31 cellular contexts compared by ENCODE assay signal in the genomic region with DNA sequence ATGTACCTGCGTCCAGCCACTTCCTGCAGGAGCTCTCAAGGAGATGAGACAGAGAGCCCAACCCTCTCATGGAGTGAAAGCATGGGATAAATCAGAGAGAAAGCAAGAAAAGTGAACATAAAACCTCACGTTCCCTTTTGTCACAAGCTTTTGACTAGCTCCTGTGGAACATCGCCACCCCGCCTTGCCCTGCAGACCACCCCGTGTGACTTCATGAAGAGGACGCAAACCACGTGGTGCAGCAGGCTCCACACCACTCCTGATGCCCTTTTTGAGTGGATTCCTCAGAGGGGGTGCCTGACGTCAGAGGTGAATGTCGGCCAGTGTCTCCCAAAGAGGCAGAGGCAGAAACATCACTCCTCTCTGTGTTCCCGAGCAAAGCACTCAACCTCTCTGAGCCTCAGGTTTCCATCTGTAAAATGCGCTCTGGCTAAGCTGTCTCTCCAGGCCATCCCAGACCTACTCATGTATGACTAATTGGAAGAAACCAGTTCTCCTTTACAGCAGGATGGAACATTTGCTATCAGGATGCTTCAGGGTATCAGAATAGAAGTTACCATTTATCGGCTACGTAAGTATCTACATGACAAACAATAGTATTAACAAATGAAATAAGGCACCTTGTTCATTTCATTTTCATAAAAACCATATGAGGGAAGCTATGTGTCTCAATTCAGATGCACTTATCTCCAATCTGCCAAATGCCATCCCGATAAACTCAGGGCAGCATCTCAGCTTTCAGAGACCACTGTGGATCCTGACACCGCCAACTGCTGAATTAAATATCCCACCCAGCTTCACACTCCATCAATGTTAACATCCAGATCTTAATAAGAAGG. TPM values are rescaled to one million over a fixed set of nuclear protein-coding genes. Genes with fewer than 3 reads are reported as not detected.
DNase-seq lines count a peak whose midpoint lies in the region; ATAC-seq and TF ChIP-seq lines count a peak whose summit lies in the region.
"Had no signal": no experiment of that assay in that cellular context is flagged by ENCODE, and none has a peak within 500 bp of the region (broad histone marks: within the 10 kb centered on the region; RNA-seq: fewer than 3 reads in every experiment).

No MANE protein-coding gene starts in this region.

- intact Hi-C loops in Right ventricle myocardium superior (cut with DNase I): no loop called here

- H3K4me3 ChIP-seq in right atrium auricular region (no peak overlapping the region), coronary artery (no peak overlapping the region), trophoblast cell (ENCODE audit: low read depth, low read length) (no peak overlapping the region)
- H3K4me3 ChIP-seq: hepatocyte, upper lobe of right lung had no signal

- H3K23ac ChIP-seq in trophoblast cell (ENCODE audit: low read length): no peak overlapping the region

- ATAC-seq in Right ventricle myocardium superior (ENCODE audit: poor library complexity) (no peak), GM21717 (IDR thresholded peaks at IDR 0.05; ENCODE audit: unreplicated experiment) (no peak), HG03378 (IDR thresholded peaks at IDR 0.05; ENCODE audit: unreplicated experiment) (no peak)

- H3K27me3 ChIP-seq in right atrium auricular region: no peaks in the 10 kb centered on the region
- H3K27me3 ChIP-seq in trophoblast cell (ENCODE audit: insufficient read depth, low read length): no peaks in the 10 kb centered on the region
- H3K27me3 ChIP-seq: hepatocyte had no signal

- no peak overlapping the region for H4K8ac ChIP-seq in trophoblast cell (ENCODE audit: low read depth, low read length)

- H3K9me3 ChIP-seq in right atrium auricular region (no peaks in the 10 kb centered on the region), trophoblast cell (ENCODE audit: insufficient read depth, low read depth, low read length) (peaks cover 1% of the 10 kb centered on the region)
- H3K9me3 ChIP-seq: upper lobe of right lung had no signal

- H4K91ac ChIP-seq in trophoblast cell (ENCODE audit: low read depth, low read length): no peak overlapping the region

- DNase-seq in right atrium auricular region (ENCODE audit: low spot score) (peak; percentile 46), Right ventricle myocardium superior (no peak), coronary artery (ENCODE audit: low spot score) (peak; percentile 36), mesenteric fat pad (ENCODE audit: low spot score) (peak; percentile 62), retina (no peak), trophoblast cell (no peak)
- DNase-seq: ACHN; activated CD4-positive, alpha-beta T cell treated with anti-CD3 and anti-CD28 coated beads, Interleukin-2, amount 50 U/mL, for 4 hours; activated naive CD4-positive, alpha-beta T cell treated with Interleukin-2 at 50 U/mL for 16 hours; activated T-cell treated with anti-CD3 and anti-CD28 coated beads, Interleukin-2, amount 50 U/mL, for 24 hours; amniotic stem cell; dermis blood vessel endothelial cell; foreskin fibroblast; HCEC 1CT; KBM-7; MM.1S; NCI-H1694 treated with DMSO at 0.1 percent for 48 hours; NCI-H69; stimulated activated CD4-positive, alpha-beta T cell treated with anti-CD3 and anti-CD28 coated beads, Interleukin-2, amount 100 ng/mL, for 48 hours; T-helper 9 cell; upper lobe of right lung had no signal

- H3K79me2 ChIP-seq in trophoblast cell (ENCODE audit: control insufficient read depth, insufficient read depth, low read length, poor library complexity): no peaks in the 10 kb centered on the region
- H3K79me2 ChIP-seq: hepatocyte had no signal

- no peak overlapping the region for H2BK120ac ChIP-seq in trophoblast cell (ENCODE audit: insufficient read depth, low read length, poor library complexity)

- H2AFZ ChIP-seq in trophoblast cell (ENCODE audit: insufficient read depth, low read length, poor library complexity): no peak overlapping the region
- H2AFZ ChIP-seq: hepatocyte had no signal

- H2AK5ac ChIP-seq in trophoblast cell (ENCODE audit: low read length): no peak overlapping the region

- H2BK5ac ChIP-seq in trophoblast cell (ENCODE audit: low read depth, low read length, poor library complexity): no peak overlapping the region

- no peaks in the 10 kb centered on the region for H3K79me1 ChIP-seq in trophoblast cell (ENCODE audit: low read length)

- no peak overlapping the region for H3K4me2 ChIP-seq in trophoblast cell (ENCODE audit: low read length)
- H3K4me2 ChIP-seq: hepatocyte had no signal

- no peak overlapping the region for H2BK12ac ChIP-seq in trophoblast cell (ENCODE audit: low read length)

- H3K9ac ChIP-seq in trophoblast cell (ENCODE audit: low read length): no peak overlapping the region

- H3K36me3 ChIP-seq in right atrium auricular region (no peaks in the 10 kb centered on the region), trophoblast cell (ENCODE audit: control insufficient read depth in 1 of 2, insufficient read depth in 2 of 2, low read length in 2 of 2) (no peaks in the 10 kb centered on the region)
- H3K36me3 ChIP-seq: upper lobe of right lung had no signal

- H3K18ac ChIP-seq in trophoblast cell (ENCODE audit: low read length): no peak overlapping the region

- H3K4ac ChIP-seq in trophoblast cell (ENCODE audit: low read depth, low read length): no peak overlapping the region

- TF ChIP-seq CTCF in right atrium auricular region (IDR thresholded peaks at IDR 0.05) (no peak), coronary artery (IDR thresholded peaks at IDR 0.05) (no peak)

- no peak overlapping the region for H3K27ac ChIP-seq in right atrium auricular region
- no peak overlapping the region for H3K27ac ChIP-seq in coronary artery
- no peak overlapping the region for H3K27ac ChIP-seq in trophoblast cell (ENCODE audit: low read depth, low read length)
- H3K27ac ChIP-seq: C4-2B, hepatocyte, RWPE1, upper lobe of right lung had no signal

- H3K14ac ChIP-seq in trophoblast cell (ENCODE audit: low read length): no peak overlapping the region

- H3K4me1 ChIP-seq in right atrium auricular region: peaks cover 0 to 8% of the 10 kb centered on the region in 2 donors
- H3K4me1 ChIP-seq in trophoblast cell (ENCODE audit: control insufficient read depth in 1 of 2, insufficient read depth in 2 of 2, low read length in 2 of 2): no peaks in the 10 kb centered on the region
- H3K4me1 ChIP-seq: upper lobe of right lung had no signal

- no CpG with 5 or more reads among the region's 15 CpGs for WGBS in trophoblast cell (ENCODE audit: extremely low coverage, insufficient coverage, insufficient read length)

- H4K12ac ChIP-seq in trophoblast cell (ENCODE audit: low read depth, low read length): no peak overlapping the region

RNA-seq across cellular contexts. Expression of gene ZNF488, which starts 5.3 kb away (rescaled TPM):
- not detected for total RNA-seq in right atrium auricular region
- total RNA-seq in Right ventricle myocardium superior: not detected
- 0.10 TPM for total RNA-seq in mesenteric fat pad
- 34.5 and 39.7 TPM in 2 replicates for polyA plus RNA-seq in trophoblast cell (2013)
- total RNA-seq: pulmonary artery endothelial cell had no signal

RNA-seq across cellular contexts. Expression of gene RBP3, which starts 30.7 kb away (rescaled TPM):
- not detected for total RNA-seq in right atrium auricular region
- not detected for total RNA-seq in Right ventricle myocardium superior
- total RNA-seq in mesenteric fat pad: not detected
- not detected in 2 replicates for polyA plus RNA-seq in trophoblast cell (2013)
- total RNA-seq: bronchial epithelial cell, dermis blood vessel endothelial cell, epithelial cell of proximal tubule, lower leg skin, pulmonary artery endothelial cell, upper lobe of right lung had no signal

RNA-seq across cellular contexts. Expression of gene GDF2, which starts 56.6 kb away (rescaled TPM):
- total RNA-seq in right atrium auricular region (under 1 TPM in 1 of 2 donors, not detected in 1; 0.16 TPM), Right ventricle myocardium superior (not detected), mesenteric fat pad (not detected)
- not detected in 2 replicates for polyA plus RNA-seq in trophoblast cell (2013)
- total RNA-seq: bronchial epithelial cell, dermis blood vessel endothelial cell, epithelial cell of proximal tubule, hepatocyte, lower leg skin, pulmonary artery endothelial cell, upper lobe of right lung had no signal
- polyA plus RNA-seq: small intestine had no signal

Comparison
In these comparisons a context has a peak if more than half of its experiments do, and no peak if none do; other contexts are left out.
1. DNase-seq: peak in right atrium auricular region (single experiment), coronary artery (single experiment) and mesenteric fat pad (single experiment); none in Right ventricle myocardium superior (single experiment), retina (single experiment) and trophoblast cell (0 of 2).